ENCODE assay signal across 3 cellular contexts in genomic region chr1:17234405-17234804, GRCh38.
TF ChIP-seq lines count a peak whose summit lies in the region.

No MANE protein-coding gene starts in this region.

TF ChIP-seq in A549, 52 proteins besides CTCF, POLR2A, EP300 and RAD21:
- TF ChIP-seq E2F6 (IDR thresholded peaks at IDR 0.05; ENCODE audit: borderline replicate concordance, low read depth) (no peak), KDM1A (IDR thresholded peaks at IDR 0.05; ENCODE audit: low read depth) (peak; percentile 45; the same call in 1 of the 2 replicates), HDAC2 (IDR thresholded peaks at IDR 0.05) (0 out of 2 replicates have a peak, but pooled peaks have one; percentile 37)
TF ChIP-seq in A549: peak in this region for 2.

TF ChIP-seq in IMR-90, 13 proteins besides CTCF, POLR2A, EP300 and RAD21:
- TF ChIP-seq MXI1 (IDR thresholded peaks at IDR 0.05; ENCODE audit: borderline replicate concordance, low read depth, low read length), result no peak
- TF ChIP-seq FOS (IDR thresholded peaks at IDR 0.05; ENCODE audit: low read depth, low read length), result no peak
- TF ChIP-seq RFX5 (IDR thresholded peaks at IDR 0.05; ENCODE audit: low read depth, low read length), result no peak
- no peak for TF ChIP-seq CEBPB (IDR thresholded peaks at IDR 0.05; ENCODE audit: low read depth, low read length)
- TF ChIP-seq RCOR1 (IDR thresholded peaks at IDR 0.05; ENCODE audit: insufficient replicate concordance, low read length), result no peak
- no peak for TF ChIP-seq SMC3 (IDR thresholded peaks at IDR 0.05; ENCODE audit: low read depth, low read length)
- no peak for TF ChIP-seq MAFK (IDR thresholded peaks at IDR 0.05; ENCODE audit: low read depth, low read length)
- no peak for TF ChIP-seq NFE2L2 (IDR thresholded peaks at IDR 0.05; ENCODE audit: low read depth, low read length)
- no peak for TF ChIP-seq USF2 (IDR thresholded peaks at IDR 0.05; ENCODE audit: low read depth, low read length)
- TF ChIP-seq ELK1 (IDR thresholded peaks at IDR 0.05; ENCODE audit: borderline replicate concordance, low read depth, low read length), result no peak
- no peak for TF ChIP-seq MAZ (IDR thresholded peaks at IDR 0.05; ENCODE audit: borderline replicate concordance, low read depth, low read length)
- TF ChIP-seq BHLHE40 (IDR thresholded peaks at IDR 0.05; ENCODE audit: low read depth, low read length), result no peak
- TF ChIP-seq CHD1 (IDR thresholded peaks at IDR 0.05; ENCODE audit: low read depth, low read length), result no peak

TF ChIP-seq in K562, 482 proteins besides CTCF, POLR2A, EP300 and RAD21:
- TF ChIP-seq GATAD2A (IDR thresholded peaks at IDR 0.05) (no peak), RBM25 (IDR thresholded peaks at IDR 0.05; ENCODE audit: low read depth, low read length, severe bottlenecking) (peak; percentile 59)
